ENCODE assay signal across 1 cellular context in the genomic region with DNA sequence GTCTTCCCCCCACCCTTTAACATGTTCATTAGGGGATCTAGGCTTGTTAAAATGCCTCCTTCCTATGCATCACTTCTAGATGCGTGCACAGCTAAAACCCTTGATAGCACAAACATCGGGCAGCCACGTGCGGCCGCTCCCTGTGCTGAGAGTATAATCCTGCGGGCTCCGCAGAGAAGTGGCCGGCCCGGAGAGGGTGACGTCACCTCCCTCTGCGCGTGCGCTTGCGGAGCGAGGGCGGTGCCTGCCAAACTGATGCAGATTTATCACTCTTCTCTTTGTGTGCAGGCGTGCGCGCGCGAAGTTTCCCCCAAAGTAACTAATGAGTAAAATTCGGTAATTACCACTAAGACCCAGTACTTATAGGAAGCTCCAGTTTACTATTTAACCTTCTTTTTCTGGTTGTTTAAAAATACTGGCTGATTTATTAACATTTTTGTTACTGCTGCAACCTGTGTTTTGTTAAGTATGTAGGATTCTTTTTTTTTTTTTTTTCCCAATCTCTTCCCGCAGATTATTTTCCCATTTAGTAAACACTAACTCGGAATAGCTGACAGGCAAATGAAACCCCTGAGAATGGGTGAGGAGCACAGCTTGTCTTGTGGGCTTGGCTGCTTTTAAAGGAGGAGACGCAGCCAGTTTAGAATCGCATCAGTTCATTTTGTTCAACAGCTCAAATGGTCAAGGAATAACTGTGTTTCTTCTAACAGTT.
TF ChIP-seq lines count a peak whose summit lies in the region.

No MANE protein-coding gene starts in this region.

TF ChIP-seq in H1, 55 proteins besides CTCF, POLR2A, EP300 and RAD21 (continued from another document):
- TF ChIP-seq ASH2L (IDR thresholded peaks at IDR 0.05; ENCODE audit: low read length): peak; percentile 68
- TF ChIP-seq, protein P1, sequence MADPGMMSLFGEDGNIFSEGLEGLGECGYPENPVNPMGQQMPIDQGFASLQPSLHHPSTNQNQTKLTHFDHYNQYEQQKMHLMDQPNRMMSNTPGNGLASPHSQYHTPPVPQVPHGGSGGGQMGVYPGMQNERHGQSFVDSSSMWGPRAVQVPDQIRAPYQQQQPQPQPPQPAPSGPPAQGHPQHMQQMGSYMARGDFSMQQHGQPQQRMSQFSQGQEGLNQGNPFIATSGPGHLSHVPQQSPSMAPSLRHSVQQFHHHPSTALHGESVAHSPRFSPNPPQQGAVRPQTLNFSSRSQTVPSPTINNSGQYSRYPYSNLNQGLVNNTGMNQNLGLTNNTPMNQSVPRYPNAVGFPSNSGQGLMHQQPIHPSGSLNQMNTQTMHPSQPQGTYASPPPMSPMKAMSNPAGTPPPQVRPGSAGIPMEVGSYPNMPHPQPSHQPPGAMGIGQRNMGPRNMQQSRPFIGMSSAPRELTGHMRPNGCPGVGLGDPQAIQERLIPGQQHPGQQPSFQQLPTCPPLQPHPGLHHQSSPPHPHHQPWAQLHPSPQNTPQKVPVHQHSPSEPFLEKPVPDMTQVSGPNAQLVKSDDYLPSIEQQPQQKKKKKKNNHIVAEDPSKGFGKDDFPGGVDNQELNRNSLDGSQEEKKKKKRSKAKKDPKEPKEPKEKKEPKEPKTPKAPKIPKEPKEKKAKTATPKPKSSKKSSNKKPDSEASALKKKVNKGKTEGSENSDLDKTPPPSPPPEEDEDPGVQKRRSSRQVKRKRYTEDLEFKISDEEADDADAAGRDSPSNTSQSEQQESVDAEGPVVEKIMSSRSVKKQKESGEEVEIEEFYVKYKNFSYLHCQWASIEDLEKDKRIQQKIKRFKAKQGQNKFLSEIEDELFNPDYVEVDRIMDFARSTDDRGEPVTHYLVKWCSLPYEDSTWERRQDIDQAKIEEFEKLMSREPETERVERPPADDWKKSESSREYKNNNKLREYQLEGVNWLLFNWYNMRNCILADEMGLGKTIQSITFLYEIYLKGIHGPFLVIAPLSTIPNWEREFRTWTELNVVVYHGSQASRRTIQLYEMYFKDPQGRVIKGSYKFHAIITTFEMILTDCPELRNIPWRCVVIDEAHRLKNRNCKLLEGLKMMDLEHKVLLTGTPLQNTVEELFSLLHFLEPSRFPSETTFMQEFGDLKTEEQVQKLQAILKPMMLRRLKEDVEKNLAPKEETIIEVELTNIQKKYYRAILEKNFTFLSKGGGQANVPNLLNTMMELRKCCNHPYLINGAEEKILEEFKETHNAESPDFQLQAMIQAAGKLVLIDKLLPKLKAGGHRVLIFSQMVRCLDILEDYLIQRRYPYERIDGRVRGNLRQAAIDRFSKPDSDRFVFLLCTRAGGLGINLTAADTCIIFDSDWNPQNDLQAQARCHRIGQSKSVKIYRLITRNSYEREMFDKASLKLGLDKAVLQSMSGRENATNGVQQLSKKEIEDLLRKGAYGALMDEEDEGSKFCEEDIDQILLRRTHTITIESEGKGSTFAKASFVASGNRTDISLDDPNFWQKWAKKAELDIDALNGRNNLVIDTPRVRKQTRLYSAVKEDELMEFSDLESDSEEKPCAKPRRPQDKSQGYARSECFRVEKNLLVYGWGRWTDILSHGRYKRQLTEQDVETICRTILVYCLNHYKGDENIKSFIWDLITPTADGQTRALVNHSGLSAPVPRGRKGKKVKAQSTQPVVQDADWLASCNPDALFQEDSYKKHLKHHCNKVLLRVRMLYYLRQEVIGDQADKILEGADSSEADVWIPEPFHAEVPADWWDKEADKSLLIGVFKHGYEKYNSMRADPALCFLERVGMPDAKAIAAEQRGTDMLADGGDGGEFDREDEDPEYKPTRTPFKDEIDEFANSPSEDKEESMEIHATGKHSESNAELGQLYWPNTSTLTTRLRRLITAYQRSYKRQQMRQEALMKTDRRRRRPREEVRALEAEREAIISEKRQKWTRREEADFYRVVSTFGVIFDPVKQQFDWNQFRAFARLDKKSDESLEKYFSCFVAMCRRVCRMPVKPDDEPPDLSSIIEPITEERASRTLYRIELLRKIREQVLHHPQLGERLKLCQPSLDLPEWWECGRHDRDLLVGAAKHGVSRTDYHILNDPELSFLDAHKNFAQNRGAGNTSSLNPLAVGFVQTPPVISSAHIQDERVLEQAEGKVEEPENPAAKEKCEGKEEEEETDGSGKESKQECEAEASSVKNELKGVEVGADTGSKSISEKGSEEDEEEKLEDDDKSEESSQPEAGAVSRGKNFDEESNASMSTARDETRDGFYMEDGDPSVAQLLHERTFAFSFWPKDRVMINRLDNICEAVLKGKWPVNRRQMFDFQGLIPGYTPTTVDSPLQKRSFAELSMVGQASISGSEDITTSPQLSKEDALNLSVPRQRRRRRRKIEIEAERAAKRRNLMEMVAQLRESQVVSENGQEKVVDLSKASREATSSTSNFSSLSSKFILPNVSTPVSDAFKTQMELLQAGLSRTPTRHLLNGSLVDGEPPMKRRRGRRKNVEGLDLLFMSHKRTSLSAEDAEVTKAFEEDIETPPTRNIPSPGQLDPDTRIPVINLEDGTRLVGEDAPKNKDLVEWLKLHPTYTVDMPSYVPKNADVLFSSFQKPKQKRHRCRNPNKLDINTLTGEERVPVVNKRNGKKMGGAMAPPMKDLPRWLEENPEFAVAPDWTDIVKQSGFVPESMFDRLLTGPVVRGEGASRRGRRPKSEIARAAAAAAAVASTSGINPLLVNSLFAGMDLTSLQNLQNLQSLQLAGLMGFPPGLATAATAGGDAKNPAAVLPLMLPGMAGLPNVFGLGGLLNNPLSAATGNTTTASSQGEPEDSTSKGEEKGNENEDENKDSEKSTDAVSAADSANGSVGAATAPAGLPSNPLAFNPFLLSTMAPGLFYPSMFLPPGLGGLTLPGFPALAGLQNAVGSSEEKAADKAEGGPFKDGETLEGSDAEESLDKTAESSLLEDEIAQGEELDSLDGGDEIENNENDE (IDR thresholded peaks at IDR 0.05; ENCODE audit: insufficient replicate concordance, low read length): no peak
- peak; percentile 45; the same call in 1 of the 2 replicates for TF ChIP-seq TBP (IDR thresholded peaks at IDR 0.05; ENCODE audit: low read depth, low read length)
- no peak for TF ChIP-seq CEBPB (IDR thresholded peaks at IDR 0.05; ENCODE audit: low read depth, low read length)
- TF ChIP-seq FOSL1 (IDR thresholded peaks at IDR 0.05; ENCODE audit: insufficient read depth, low read depth, low read length): no peak
- no peak for TF ChIP-seq BRCA1 (IDR thresholded peaks at IDR 0.05; ENCODE audit: low read depth, low read length)
- TF ChIP-seq, protein P2, sequence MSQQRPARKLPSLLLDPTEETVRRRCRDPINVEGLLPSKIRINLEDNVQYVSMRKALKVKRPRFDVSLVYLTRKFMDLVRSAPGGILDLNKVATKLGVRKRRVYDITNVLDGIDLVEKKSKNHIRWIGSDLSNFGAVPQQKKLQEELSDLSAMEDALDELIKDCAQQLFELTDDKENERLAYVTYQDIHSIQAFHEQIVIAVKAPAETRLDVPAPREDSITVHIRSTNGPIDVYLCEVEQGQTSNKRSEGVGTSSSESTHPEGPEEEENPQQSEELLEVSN (IDR thresholded peaks at IDR 0.05): peak; percentile 69
- TF ChIP-seq CBX5 (IDR thresholded peaks at IDR 0.05; ENCODE audit: low read depth, low read length): no peak
- no peak for TF ChIP-seq GTF2F1 (IDR thresholded peaks at IDR 0.05; ENCODE audit: borderline replicate concordance, low read depth, low read length)
- 0 out of 2 replicates have a peak, but pooled peaks have one; percentile 6 for TF ChIP-seq SP1 (IDR thresholded peaks at IDR 0.05; ENCODE audit: low read depth, low read length)
- TF ChIP-seq, protein P3, sequence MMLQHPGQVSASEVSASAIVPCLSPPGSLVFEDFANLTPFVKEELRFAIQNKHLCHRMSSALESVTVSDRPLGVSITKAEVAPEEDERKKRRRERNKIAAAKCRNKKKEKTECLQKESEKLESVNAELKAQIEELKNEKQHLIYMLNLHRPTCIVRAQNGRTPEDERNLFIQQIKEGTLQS (IDR thresholded peaks at IDR 0.05; ENCODE audit: insufficient read depth, low read depth, low read length): no peak
- no peak for TF ChIP-seq CBX8 (IDR thresholded peaks at IDR 0.05; ENCODE audit: borderline replicate concordance, low read depth, low read length)
- TF ChIP-seq RFX5 (IDR thresholded peaks at IDR 0.05; ENCODE audit: borderline replicate concordance, low read depth, low read length): no peak
- no peak for TF ChIP-seq EGR1 (IDR thresholded peaks at IDR 0.05; ENCODE audit: borderline replicate concordance, low read depth, low read length)
- no peak for TF ChIP-seq ZNF274 (IDR thresholded peaks at IDR 0.05; ENCODE audit: borderline replicate concordance, extremely low read depth, low read length)
- TF ChIP-seq, protein P4, sequence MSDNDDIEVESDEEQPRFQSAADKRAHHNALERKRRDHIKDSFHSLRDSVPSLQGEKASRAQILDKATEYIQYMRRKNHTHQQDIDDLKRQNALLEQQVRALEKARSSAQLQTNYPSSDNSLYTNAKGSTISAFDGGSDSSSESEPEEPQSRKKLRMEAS (IDR thresholded peaks at IDR 0.05): peak; percentile 93
- TF ChIP-seq TAF1 (IDR thresholded peaks at IDR 0.05; ENCODE audit: low read depth, low read length): peak; percentile 75
- peak; percentile 62 for TF ChIP-seq POLR2AphosphoS5 (IDR thresholded peaks at IDR 0.05; ENCODE audit: low read depth, low read length)
- peak; percentile 99 for TF ChIP-seq JUND (IDR thresholded peaks at IDR 0.05; ENCODE audit: low read length)
- no peak for TF ChIP-seq SIRT6 (IDR thresholded peaks at IDR 0.05; ENCODE audit: low read length)
- TF ChIP-seq TAF7 (optimal IDR thresholded peaks at IDR 0.05; ENCODE audit: borderline replicate concordance, low read depth, low read length): no peak
- peak; percentile 80 for TF ChIP-seq CREB1 (IDR thresholded peaks at IDR 0.05)
- no peak for TF ChIP-seq CHD1 (IDR thresholded peaks at IDR 0.05; ENCODE audit: low read depth, low read length)
- 0 out of 4 replicates have a peak, but pooled peaks of 1 of the 2 experiments have one; percentile 47 for TF ChIP-seq SIN3A (conservative IDR thresholded peaks at IDR 0.05 in 1 of 2, IDR thresholded peaks at IDR 0.05 in 1 of 2; ENCODE audit: low read depth in 1 of 2, low read length in 2 of 2)
- no peak for TF ChIP-seq KDM1A (IDR thresholded peaks at IDR 0.05; ENCODE audit: borderline replicate concordance, low read length)
- TF ChIP-seq JUN (IDR thresholded peaks at IDR 0.05; ENCODE audit: low read depth, low read length): peak; percentile 86
- no peak for TF ChIP-seq TCF12 (IDR thresholded peaks at IDR 0.05; ENCODE audit: low read depth, low read length)
- no peak for TF ChIP-seq GABPA (IDR thresholded peaks at IDR 0.05; ENCODE audit: borderline replicate concordance, insufficient read depth, low read length)
- no peak for TF ChIP-seq BCL11A (IDR thresholded peaks at IDR 0.05; ENCODE audit: low read depth in 2 of 2, low read length in 2 of 2)
